Comparison of ENCODE assay signal across 25 cellular contexts in the genomic region with DNA sequence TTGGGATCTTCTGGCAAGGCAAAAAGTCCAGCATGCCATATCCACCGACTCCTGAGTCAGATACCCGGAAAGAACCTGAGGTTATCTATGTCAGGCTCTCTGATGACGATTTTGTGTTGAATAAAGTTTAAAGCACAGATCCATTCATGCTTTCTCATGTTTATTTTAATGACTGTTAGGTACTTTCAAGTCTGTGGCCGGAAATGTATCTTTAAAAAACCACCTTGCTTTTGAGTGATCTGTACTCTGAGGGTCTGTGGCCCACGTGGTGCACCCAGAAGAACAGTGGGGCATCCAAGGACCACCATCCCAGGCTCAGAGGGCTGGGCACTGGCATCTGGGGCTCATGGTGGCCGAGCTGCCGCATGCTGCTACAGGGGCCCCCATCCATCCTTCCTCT. TPM values are rescaled to one million over a fixed set of nuclear protein-coding genes. Genes with fewer than 3 reads are reported as not detected.
"Had no signal": no experiment of that assay in that cellular context is flagged by ENCODE, and none has a peak within 500 bp of the region (broad histone marks: within the 10 kb centered on the region; RNA-seq: fewer than 3 reads in every experiment).

No MANE protein-coding gene starts in this region.

- H3K27ac ChIP-seq: breast epithelium, gastrocnemius medialis, left ventricle myocardium inferior, neural progenitor cell, transverse colon, uterus had no signal

- ATAC-seq: esophagus mucosa; gastrocnemius medialis; naive thymus-derived CD4-positive, alpha-beta T cell; sciatic nerve; stimulated activated naive B cell treated with anti-CD40 and anti-IgM and Interleukin-4, amounts not matched to agents 10 μg/mL and 1 μg/mL and 100 μg/mL, for 72 hours had no signal

- H3K27ac Mint-ChIP-seq: activated naive CD4-positive, alpha-beta T cell treated with anti-CD3 and anti-CD28 coated beads for 36 hours; activated naive CD8-positive, alpha-beta T cell treated with anti-CD3 and anti-CD28 coated beads, Interleukin-2, amount 10 ng/mL, durations not matched to agents 7 days and 5 days; naive thymus-derived CD4-positive, alpha-beta T cell; neural progenitor cell; stimulated activated naive B cell treated with anti-CD40 and anti-IgM and Interleukin-4, amounts not matched to agents 10 μg/mL and 1 μg/mL and 100 μg/mL, for 72 hours had no signal

- H3K9me3 ChIP-seq: breast epithelium, gastrocnemius medialis, left ventricle myocardium inferior, transverse colon, uterus had no signal

- H3K4me1 ChIP-seq: breast epithelium, gastrocnemius medialis had no signal

- DNase-seq: activated CD4-positive, alpha-beta T cell treated with anti-CD3 and anti-CD28 coated beads for 4 hours; activated CD4-positive, alpha-beta T cell treated with anti-CD3 and anti-CD28 coated beads, Interleukin-2, amount 50 U/mL, for 48 hours; activated CD4-positive, CD25-positive, alpha-beta regulatory T cell; activated effector memory CD4-positive, alpha-beta T cell treated with Interleukin-2 at 50 U/mL for 16 hours; activated naive CD8-positive, alpha-beta T cell treated with anti-CD3 and anti-CD28 coated beads, Interleukin-2, amount 10 ng/mL, durations not matched to agents 7 days and 5 days; activated T-cell treated with anti-CD3 and anti-CD28 coated beads, Interleukin-2, amount 50 U/mL, for 48 hours; amniotic stem cell; effector memory CD4-positive, alpha-beta T cell; gastrocnemius medialis; hippocampal formation; kidney glomerular epithelial cell; left ventricle myocardium inferior; naive thymus-derived CD4-positive, alpha-beta T cell; posterior cingulate gyrus; small intestine; stimulated activated CD4-positive, alpha-beta T cell treated with anti-CD3 and anti-CD28 coated beads, Interleukin-2, amount 100 ng/mL, for 24 hours; stimulated activated naive B cell treated with anti-CD40 and anti-IgM and Interleukin-4, amounts not matched to agents 10 μg/mL and 1 μg/mL and 100 μg/mL, for 72 hours; transverse colon; uterus had no signal

- H3K36me3 ChIP-seq: breast epithelium, gastrocnemius medialis, left ventricle myocardium inferior, neural progenitor cell, transverse colon, uterus had no signal

- H2AFZ ChIP-seq: neural progenitor cell had no signal

- H3K36me3 Mint-ChIP-seq: activated naive CD8-positive, alpha-beta T cell treated with anti-CD3 and anti-CD28 coated beads, Interleukin-2, amount 10 ng/mL, durations not matched to agents 7 days and 5 days; naive thymus-derived CD4-positive, alpha-beta T cell; stimulated activated naive B cell treated with anti-CD40 and anti-IgM and Interleukin-4, amounts not matched to agents 10 μg/mL and 1 μg/mL and 100 μg/mL, for 72 hours had no signal

- H3K9ac ChIP-seq: neural progenitor cell had no signal

- H3K9me3 Mint-ChIP-seq: activated naive CD4-positive, alpha-beta T cell treated with anti-CD3 and anti-CD28 coated beads for 36 hours; activated naive CD8-positive, alpha-beta T cell treated with anti-CD3 and anti-CD28 coated beads, Interleukin-2, amount 10 ng/mL, durations not matched to agents 7 days and 5 days; central memory CD8-positive, alpha-beta T cell; naive thymus-derived CD4-positive, alpha-beta T cell; stimulated activated naive B cell treated with anti-CD40 and anti-IgM and Interleukin-4, amounts not matched to agents 10 μg/mL and 1 μg/mL and 100 μg/mL, for 72 hours had no signal

- H3K4me1 Mint-ChIP-seq: central memory CD8-positive, alpha-beta T cell had no signal

- H3K4me2 ChIP-seq: neural progenitor cell had no signal

- H3K4me3 Mint-ChIP-seq: activated naive CD4-positive, alpha-beta T cell treated with anti-CD3 and anti-CD28 coated beads for 36 hours; activated naive CD8-positive, alpha-beta T cell treated with anti-CD3 and anti-CD28 coated beads, Interleukin-2, amount 10 ng/mL, durations not matched to agents 7 days and 5 days; central memory CD8-positive, alpha-beta T cell; naive thymus-derived CD4-positive, alpha-beta T cell; neural progenitor cell; stimulated activated naive B cell treated with anti-CD40 and anti-IgM and Interleukin-4, amounts not matched to agents 10 μg/mL and 1 μg/mL and 100 μg/mL, for 72 hours had no signal

- H3K27me3 ChIP-seq: breast epithelium, gastrocnemius medialis, neural progenitor cell, transverse colon, uterus had no signal

- H3K4me3 ChIP-seq: breast epithelium, gastrocnemius medialis, left ventricle myocardium inferior, neural progenitor cell, transverse colon, uterus had no signal

RNA-seq across cellular contexts. Expression of gene VASH2, which starts 30.1 kb away (rescaled TPM):
- polyA plus RNA-seq: naive thymus-derived CD4-positive, alpha-beta T cell had no signal
